Comparison of ENCODE assay signal across 8 cellular contexts in the genomic region with DNA sequence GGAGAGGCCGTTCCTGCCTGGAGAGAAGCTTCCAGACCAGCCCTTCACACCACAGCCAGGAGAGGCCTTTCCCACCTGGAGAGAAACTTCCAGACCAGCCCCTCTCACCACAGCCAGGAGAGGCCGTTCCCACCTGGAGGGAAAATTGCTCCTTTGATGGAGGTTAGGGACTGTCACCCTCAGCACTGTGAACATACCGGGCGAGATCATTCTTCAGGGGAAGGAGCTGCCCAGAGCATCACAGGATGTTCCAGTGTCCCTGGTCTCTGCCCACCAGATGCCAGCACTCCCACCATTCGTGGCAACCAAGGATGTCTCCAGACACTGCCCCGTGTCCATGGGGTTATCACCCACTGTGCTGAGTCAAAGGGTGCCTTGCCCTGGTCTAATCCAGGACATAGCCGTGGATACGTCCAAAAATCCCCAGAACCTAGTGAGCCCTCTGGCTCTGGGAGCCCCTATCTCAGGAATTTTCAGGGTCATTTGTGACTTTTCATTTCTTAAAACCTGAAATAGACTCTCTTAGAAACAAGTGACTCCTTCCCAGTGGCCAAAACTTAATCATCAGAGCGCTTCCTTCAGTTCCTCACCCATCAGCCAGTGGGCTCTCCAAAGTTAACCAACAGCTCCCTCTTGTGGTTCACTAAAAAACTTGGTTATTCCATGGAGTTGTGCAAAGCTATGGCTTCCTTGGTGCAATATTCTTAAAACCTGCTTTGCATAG.
DNase-seq lines count a peak whose midpoint lies in the region; ATAC-seq and TF ChIP-seq lines count a peak whose summit lies in the region.

No MANE protein-coding gene starts in this region.

- peak; percentile 64 for ATAC-seq in GM19351 (IDR thresholded peaks at IDR 0.05; ENCODE audit: unreplicated experiment)
- no peak for ATAC-seq in GM21619 (IDR thresholded peaks at IDR 0.05; ENCODE audit: unreplicated experiment)

- H3K27me3 ChIP-seq in SU-DHL-6 (ENCODE audit: low read length): no peaks in the 10 kb centered on the region

- no peak overlapping the region for H2AFZ ChIP-seq in SU-DHL-6 (ENCODE audit: low read depth, low read length, severe bottlenecking)

- H3K4me3 Mint-ChIP-seq in neural crest cell: peak overlapping the region; percentile 69

- H4K20me1 ChIP-seq in SU-DHL-6 (ENCODE audit: low read depth, low read length): no peaks in the 10 kb centered on the region

- DNase-seq in COR-L47 (lab: John Stamatoyannopoulos, UW) (peak; percentile 63), NCI-H1105 (lab: John Stamatoyannopoulos, UW) (peak; percentile 21), fibroblast of the conjunctiva (ENCODE audit: low read depth) (peak; percentile 63), neural crest cell (ENCODE audit: low read depth, low spot score) (peak; percentile 17), activated gamma-delta T cell (lab: John Stamatoyannopoulos, UW) (no peak)

- TF ChIP-seq CTCF in SU-DHL-6 (IDR thresholded peaks at IDR 0.05; ENCODE audit: insufficient read depth, low read length, poor library complexity, severe bottlenecking) (peak; percentile 39), neural crest cell (conservative IDR thresholded peaks at IDR 0.05) (peak; percentile 80)

- no peaks in the 10 kb centered on the region for H3F3A ChIP-seq in SU-DHL-6 (ENCODE audit: insufficient read depth)

- no peak overlapping the region for H3K4me2 ChIP-seq in SU-DHL-6 (ENCODE audit: low read depth, low read length, poor library complexity, severe bottlenecking)

- no peak overlapping the region for H3K9ac ChIP-seq in SU-DHL-6 (ENCODE audit: low read length)

- no peak overlapping the region for H3K27ac ChIP-seq in SU-DHL-6 (ENCODE audit: low read depth, low read length)

- H3K36me3 Mint-ChIP-seq in neural crest cell (ENCODE audit: low read depth): peaks cover 22% of the 10 kb centered on the region

- no peaks in the 10 kb centered on the region for H3K9me2 ChIP-seq in SU-DHL-6 (replicated peaks; ENCODE audit: insufficient read depth, low read length)

- H3K9me3 Mint-ChIP-seq in neural crest cell: no peaks in the 10 kb centered on the region

- H3K4me3 ChIP-seq in SU-DHL-6 (ENCODE audit: insufficient read depth, low read length, poor library complexity, severe bottlenecking): no peak overlapping the region

- H3K27ac Mint-ChIP-seq in neural crest cell (ENCODE audit: unreplicated experiment): no peak overlapping the region

- no peaks in the 10 kb centered on the region for H3K27me3 Mint-ChIP-seq in neural crest cell (ENCODE audit: low read depth)

- H3K79me2 ChIP-seq in SU-DHL-6 (ENCODE audit: insufficient read depth, low read length): no peaks in the 10 kb centered on the region

- no peaks in the 10 kb centered on the region for H3K9me3 ChIP-seq in SU-DHL-6 (ENCODE audit: insufficient read depth, low read length)

- no peaks in the 10 kb centered on the region for H3K36me3 ChIP-seq in SU-DHL-6 (ENCODE audit: low read length)

- peaks cover 8% of the 10 kb centered on the region for H3K4me1 Mint-ChIP-seq in neural crest cell
